1 cellular context compared by ENCODE assay signal in the genomic region with DNA sequence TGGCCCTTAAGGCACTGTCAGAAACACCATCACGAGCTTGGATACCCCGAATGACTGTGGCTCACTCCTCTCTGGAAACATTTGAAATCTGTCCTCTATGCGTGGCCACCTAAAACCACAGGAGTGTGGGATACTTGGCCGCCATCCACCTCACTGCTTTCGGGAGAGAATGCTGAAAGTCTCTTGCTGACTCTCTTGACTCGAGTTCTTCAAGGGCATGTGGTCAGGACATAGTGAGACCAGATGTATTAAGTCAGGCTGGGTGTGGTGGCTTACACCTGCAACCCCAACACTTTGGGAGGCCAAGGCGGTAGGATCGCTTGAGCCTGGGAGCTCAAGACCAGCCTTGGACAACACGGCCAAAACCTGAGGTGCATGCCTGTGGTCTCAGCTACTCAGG.
TF ChIP-seq lines count a peak whose summit lies in the region.

No MANE protein-coding gene starts in this region.

TF ChIP-seq in H1, 55 proteins besides CTCF, POLR2A, EP300 and RAD21 (continued from another document):
- TF ChIP-seq RNF2 (IDR thresholded peaks at IDR 0.05; ENCODE audit: borderline replicate concordance, low read depth, low read length, missing control alignments, poor library complexity, severe bottlenecking) (no peak), E2F6 (IDR thresholded peaks at IDR 0.05) (no peak), TEAD4 (IDR thresholded peaks at IDR 0.05; ENCODE audit: low read depth, low read length) (no peak), BCL11A (IDR thresholded peaks at IDR 0.05; ENCODE audit: low read depth in 2 of 2, low read length in 2 of 2) (no peak), CBX8 (IDR thresholded peaks at IDR 0.05; ENCODE audit: borderline replicate concordance, low read depth, low read length) (no peak), POLR2AphosphoS5 (IDR thresholded peaks at IDR 0.05; ENCODE audit: low read depth, low read length) (no peak), KDM5A (IDR thresholded peaks at IDR 0.05; ENCODE audit: low read length) (no peak), ZNF274 (IDR thresholded peaks at IDR 0.05; ENCODE audit: borderline replicate concordance, extremely low read depth, low read length) (no peak), SP4 (IDR thresholded peaks at IDR 0.05; ENCODE audit: low read length) (no peak)
